26 cellular contexts compared by ENCODE assay signal in genomic region chr10:34764347-34764991, GRCh38. TPM values are rescaled to one million over a fixed set of nuclear protein-coding genes. Genes with fewer than 3 reads are reported as not detected.
DNase-seq lines count a peak whose midpoint lies in the region; ATAC-seq, FAIRE-seq and TF ChIP-seq lines count a peak whose summit lies in the region.
"Had no signal": no experiment of that assay in that cellular context is flagged by ENCODE, and none has a peak within 500 bp of the region (broad histone marks: within the 10 kb centered on the region; RNA-seq: fewer than 3 reads in every experiment).

No MANE protein-coding gene starts in this region.

- H3K4me1 ChIP-seq in pancreas (peaks cover 22 to 31% (median 24%) of the 10 kb centered on the region in 3 donors), esophagus squamous epithelium (peaks cover 31 to 88% (median 35%) of the 10 kb centered on the region in 3 donors)

- 31 to 37% methylated on average over 3 of the region's 3 CpGs for WGBS in pancreas, 2 donors
- 57 to 81% methylated on average over 3 of the region's 3 CpGs for WGBS in esophagus squamous epithelium, 2 donors

- H3K27me3 ChIP-seq in pancreas, result no peaks in the 10 kb centered on the region
- H3K27me3 ChIP-seq in esophagus squamous epithelium, result no peaks in the 10 kb centered on the region
- H3K27me3 ChIP-seq: ascending aorta, spleen had no signal

- intact Hi-C loops in pancreas (cut with DNase I) (loop anchor here in 1 of 3 donors (10.0 kb wide), 1 partner anchor 90 kb away; no protein-coding TSS in a partner anchor), esophagus squamous epithelium (cut with DNase I) (no loop called here)

- H3K27ac ChIP-seq in pancreas (peak overlapping the region in 1 of 4 donors; percentile 28), esophagus squamous epithelium (peak overlapping the region in 1 of 4 donors; percentile 89)
- H3K27ac ChIP-seq: 22Rv1, ascending aorta, spleen had no signal

- ATAC-seq in pancreas (peak; percentile 29 to 59 (median 44)), GM21367 (IDR thresholded peaks at IDR 0.05; ENCODE audit: unreplicated experiment) (no peak), GM21723 (IDR thresholded peaks at IDR 0.05; ENCODE audit: unreplicated experiment) (no peak)
- ATAC-seq: activated T-cell treated with anti-CD3 and anti-CD28 coated beads, Interleukin-2, amount 50 U/mL, for 72 hours; Panc1; stimulated activated naive CD8-positive, alpha-beta T cell treated with anti-CD3 and anti-CD28 coated beads, Interleukin-15, amount 100 ng/mL, for 72 hours had no signal

- H3K4me3 ChIP-seq in pancreas (no peak overlapping the region), esophagus squamous epithelium (no peak overlapping the region)
- H3K4me3 ChIP-seq: ascending aorta, spleen had no signal

- no peak for FAIRE-seq in pancreas (lab: Jason Lieb, UNC)
- FAIRE-seq: GM18507, kidney had no signal

- TF ChIP-seq CTCF in pancreas (IDR thresholded peaks at IDR 0.05), result no peak
- no peak for TF ChIP-seq CTCF in esophagus squamous epithelium (IDR thresholded peaks at IDR 0.05)

- no peak for TF ChIP-seq POLR2A in esophagus squamous epithelium (IDR thresholded peaks at IDR 0.05)

- DNase-seq in NCI-H1694 treated with DMSO at 0.1 percent for 48 hours (lab: John Stamatoyannopoulos, UW), result peak; percentile 42
- no peak for DNase-seq in NCI-H1694 (lab: John Stamatoyannopoulos, UW)
- DNase-seq in NCI-H1436 treated with DMSO at 0.1 percent for 48 hours (lab: John Stamatoyannopoulos, UW), result peak; percentile 79
- DNase-seq in NCI-H774 (lab: John Stamatoyannopoulos, UW), result peak; percentile 12
- DNase-seq in pancreas, result peak in 1 of 6 donors; percentile 31
- DNase-seq in esophagus squamous epithelium (lab: John Stamatoyannopoulos, UW), result no peak
- DNase-seq: activated naive CD4-positive, alpha-beta T cell treated with anti-CD3 and anti-CD28 coated beads, Interleukin-2, amount 50 U/mL, for 16 hours; activated T-cell treated with anti-CD3 and anti-CD28 coated beads, Interleukin-2, amount 50 U/mL, for 72 hours; AML-193; cerebellar nuclear complex; foreskin melanocyte; kidney; NCI-H187 treated with DMSO at 0.1 percent for 48 hours; NK-92 treated with Interleukin-12 subunit alpha and Interleukin-12 subunit beta, amount 100 ng/mL, for 24 hours; occipital lobe; retina; spleen; stimulated activated CD4-positive, alpha-beta T cell treated with anti-CD3 and anti-CD28 coated beads, Interleukin-4, amount 100 ng/mL, for 4 hours; stimulated activated naive CD8-positive, alpha-beta T cell treated with anti-CD3 and anti-CD28 coated beads, Interleukin-15, amount 100 ng/mL, for 72 hours; trophoblast cell had no signal

- H3K9me3 ChIP-seq in pancreas, result no peaks in the 10 kb centered on the region
- H3K9me3 ChIP-seq in esophagus squamous epithelium, result no peaks in the 10 kb centered on the region
- H3K9me3 ChIP-seq: ascending aorta, spleen had no signal

- H3K36me3 ChIP-seq in pancreas (no peaks in the 10 kb centered on the region), esophagus squamous epithelium (no peaks in the 10 kb centered on the region)
- H3K36me3 ChIP-seq: ascending aorta, spleen had no signal

RNA-seq across cellular contexts. Expression of gene PARD3, which starts 50.6 kb away (rescaled TPM):
- 10 to 100 TPM; 21.8 to 32.3 (median 26.6) TPM for total RNA-seq in pancreas
- 10 to 100 TPM; 12.8 to 20.0 TPM for polyA plus RNA-seq in pancreas
- total RNA-seq in esophagus squamous epithelium, result 100 to 1,000 TPM in 1 of 4 donors, 10 to 100 TPM in 3; 57.3 to 114 (median 81.7) TPM

Comparison
In these comparisons a context has a peak if more than half of its experiments do, and no peak if none do; other contexts are left out.
1. DNase-seq: peak in NCI-H1694 treated with DMSO at 0.1 percent for 48 hours (single experiment), NCI-H1436 treated with DMSO at 0.1 percent for 48 hours (single experiment) and NCI-H774 (single experiment); none in NCI-H1694 (single experiment) and esophagus squamous epithelium (single experiment).
2. ATAC-seq: peak in pancreas (4 of 4); none in GM21367 (single experiment) and GM21723 (single experiment).